ENCODE assay signal across 15 cellular contexts in the genomic region with DNA sequence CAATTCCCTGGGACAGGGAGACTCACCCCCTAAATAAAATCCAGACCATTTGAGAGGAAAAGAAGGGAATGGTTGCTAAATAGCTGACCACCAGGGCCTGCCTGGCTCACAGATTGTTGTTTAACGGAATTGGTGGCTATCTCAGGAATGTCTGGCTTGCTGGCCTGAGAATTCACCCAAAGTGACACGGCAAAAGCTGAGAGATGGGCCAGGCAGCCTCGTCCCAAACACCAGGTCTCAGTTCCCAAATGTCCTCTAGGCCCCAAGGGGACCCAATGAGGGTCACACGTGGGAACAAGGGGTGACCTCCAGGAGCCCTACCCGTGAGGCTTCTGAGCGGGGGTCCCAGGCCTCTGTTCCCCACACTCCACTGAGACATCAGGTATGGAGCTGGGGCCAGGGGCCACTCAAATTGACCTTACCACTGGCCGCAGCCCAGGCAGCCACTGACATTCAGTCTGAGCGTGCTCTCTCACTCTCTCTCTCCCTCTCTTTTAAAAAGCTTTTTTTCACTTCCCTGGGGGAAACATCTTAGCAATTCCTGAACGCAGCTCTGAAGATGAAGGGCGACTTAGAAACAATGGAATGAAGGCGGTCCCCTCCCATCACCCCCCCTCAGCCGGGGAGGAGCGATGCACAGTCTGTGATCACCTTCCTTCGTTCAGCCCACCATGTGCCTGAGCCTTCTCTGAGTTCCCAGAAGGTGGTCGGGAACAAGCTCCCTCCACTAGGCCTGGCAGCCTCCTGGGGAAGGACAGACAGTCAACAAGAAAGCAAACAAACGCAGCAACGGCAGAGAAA.
DNase-seq lines count a peak whose midpoint lies in the region; ATAC-seq, FAIRE-seq and TF ChIP-seq lines count a peak whose summit lies in the region.
"Had no signal": no experiment of that assay in that cellular context is flagged by ENCODE, and none has a peak within 500 bp of the region (broad histone marks: within the 10 kb centered on the region; RNA-seq: fewer than 3 reads in every experiment).

No MANE protein-coding gene starts in this region.

- H3K27me3 ChIP-seq in GM23338 (ENCODE audit: insufficient read depth) (no peaks in the 10 kb centered on the region), skeletal muscle tissue (ENCODE audit: control insufficient read depth in 3 of 3, insufficient read depth in 3 of 3, low read length in 3 of 3) (no peaks in the 10 kb centered on the region), MG63 (no peaks in the 10 kb centered on the region)

- TF ChIP-seq CTCF in GM23338 (conservative IDR thresholded peaks at IDR 0.05; ENCODE audit: low read depth in 2 of 2) (no peak), cardiac fibroblast (IDR thresholded peaks at IDR 0.05; ENCODE audit: low read depth, low read length) (no peak), kidney (IDR thresholded peaks at IDR 0.05; ENCODE audit: borderline replicate concordance, extremely low read depth, insufficient read depth) (no peak)

- H3K4me3 Mint-ChIP-seq in GM23338 = no peak overlapping the region
- H3K4me3 Mint-ChIP-seq: activated naive CD8-positive, alpha-beta T cell treated with anti-CD3 and anti-CD28 coated beads, Interleukin-2, amount 50 U/mL, for 24 hours; natural killer cell; T-cell had no signal

- H3K9ac ChIP-seq in kidney (ENCODE audit: low read length in 2 of 2) (no peak overlapping the region), skeletal muscle tissue (ENCODE audit: low read depth in 1 of 3, low read length in 3 of 3) (peak overlapping the region in 1 of 3 donors; percentile 50)

- no peaks in the 10 kb centered on the region for H3K36me3 ChIP-seq in GM23338 (ENCODE audit: insufficient read depth)
- no peaks in the 10 kb centered on the region for H3K36me3 ChIP-seq in kidney (ENCODE audit: control insufficient read depth in 1 of 2, insufficient read depth in 2 of 2, low read length in 2 of 2)
- no peaks in the 10 kb centered on the region for H3K36me3 ChIP-seq in skeletal muscle tissue (ENCODE audit: control insufficient read depth in 3 of 3, insufficient read depth in 3 of 3, low read length in 3 of 3)
- H3K36me3 ChIP-seq in MG63 = no peaks in the 10 kb centered on the region

- no peaks in the 10 kb centered on the region for H3K9me2 ChIP-seq in GM23338 (ENCODE audit: insufficient read depth)

- H3K27ac ChIP-seq in GM23338 (ENCODE audit: low read depth) = no peak overlapping the region
- H3K27ac ChIP-seq in kidney (ENCODE audit: low read depth in 2 of 2, low read length in 2 of 2) = peak overlapping the region; percentile 23 to 71
- H3K27ac ChIP-seq in skeletal muscle tissue (ENCODE audit: low read depth, low read length) = peak overlapping the region; percentile 7

- H3K9me3 ChIP-seq in kidney (ENCODE audit: control insufficient read depth in 1 of 2, low read length in 2 of 2) = no peaks in the 10 kb centered on the region
- peaks cover 0 to 2% (median 2%) of the 10 kb centered on the region in 3 donors for H3K9me3 ChIP-seq in skeletal muscle tissue (ENCODE audit: control insufficient read depth in 3 of 3, low read length in 3 of 3)
- H3K9me3 ChIP-seq in MG63 = no peaks in the 10 kb centered on the region

- H3K4me3 ChIP-seq in GM23338 = no peak overlapping the region
- no peak overlapping the region for H3K4me3 ChIP-seq in cardiac fibroblast (replicated peaks in 1 of 2; ENCODE audit: low read depth in 2 of 2, low read length in 2 of 2)
- H3K4me3 ChIP-seq in kidney (ENCODE audit: low read length in 2 of 2) = no peak overlapping the region
- no peak overlapping the region for H3K4me3 ChIP-seq in skeletal muscle tissue (ENCODE audit: low read length in 3 of 3)
- H3K4me3 ChIP-seq in MG63 = no peak overlapping the region

- H3K79me2 ChIP-seq in GM23338 (replicated peaks; ENCODE audit: insufficient read depth) = no peaks in the 10 kb centered on the region

- 0 out of 2 replicates have a peak, but pooled peaks cover 4% of the 10 kb centered on the region for H3F3A ChIP-seq in GM23338 (replicated peaks; ENCODE audit: low read depth)

- peaks cover 14% of the 10 kb centered on the region for H3K4me1 Mint-ChIP-seq in GM23338

- no peaks in the 10 kb centered on the region for H3K36me3 Mint-ChIP-seq in GM23338 (ENCODE audit: low read depth)
- H3K36me3 Mint-ChIP-seq: natural killer cell, T-cell had no signal

- H4K20me1 ChIP-seq in GM23338 (replicated peaks; ENCODE audit: insufficient read depth) = no peaks in the 10 kb centered on the region

- intact Hi-C loops in kidney (cut with DNase I) = no loop called here

- H3K4me1 ChIP-seq in GM23338 (ENCODE audit: insufficient read depth) = no peaks in the 10 kb centered on the region
- peaks cover 13% of the 10 kb centered on the region in 2 donors for H3K4me1 ChIP-seq in kidney (ENCODE audit: control insufficient read depth in 1 of 2, insufficient read depth in 1 of 2, low read depth in 1 of 2, low read length in 2 of 2)
- H3K4me1 ChIP-seq in skeletal muscle tissue (ENCODE audit: control insufficient read depth in 3 of 3, insufficient read depth in 3 of 3, low read length in 3 of 3) = peaks cover 7 to 17% (median 16%) of the 10 kb centered on the region in 3 donors

- H3K27me3 Mint-ChIP-seq in GM23338 (ENCODE audit: insufficient read depth, low read depth, poor library complexity) = peaks cover 13% of the 10 kb centered on the region
- H3K27me3 Mint-ChIP-seq: activated naive CD8-positive, alpha-beta T cell treated with anti-CD3 and anti-CD28 coated beads, Interleukin-2, amount 50 U/mL, for 24 hours; T-cell had no signal

- H3K4me2 ChIP-seq in GM23338 = no peak overlapping the region

- no peak for FAIRE-seq in kidney (lab: Jason Lieb, UNC)

- peak overlapping the region; percentile 63; the same call in 1 of the 2 replicates for H2AFZ ChIP-seq in GM23338

- ATAC-seq in GM23338 (no peak), HG03457 (IDR thresholded peaks at IDR 0.05; ENCODE audit: unreplicated experiment) (no peak)
- ATAC-seq: activated naive CD8-positive, alpha-beta T cell treated with anti-CD3 and anti-CD28 coated beads, Interleukin-2, amount 50 U/mL, for 24 hours; natural killer cell; PC-3; T-cell had no signal

- DNase-seq in GM23338 (ENCODE audit: low spot score) = no peak
- DNase-seq in cardiac fibroblast (ENCODE audit: low read depth in 2 of 2) = peak; percentile 47 to 58
- no peak for DNase-seq in kidney
- no peak for DNase-seq in HT-29 (ENCODE audit: low spot score)
- no peak for DNase-seq in SIG-M5 (lab: John Stamatoyannopoulos, UW)
- no peak for DNase-seq in MG63
- DNase-seq: activated CD4-positive, alpha-beta T cell treated with anti-CD3 and anti-CD28 coated beads for 4 hours; activated naive CD8-positive, alpha-beta T cell treated with anti-CD3 and anti-CD28 coated beads, Interleukin-2, amount 50 U/mL, for 24 hours; activated T-cell treated with anti-CD3 and anti-CD28 coated beads, Interleukin-2, amount 50 U/mL, for 1 hour; natural killer cell; NCI-H1092; PC-3; T-cell had no signal

- H3K27ac Mint-ChIP-seq in GM23338 = 0 out of 2 replicates have a peak overlapping the region, but pooled peaks have one; percentile 40
- H3K27ac Mint-ChIP-seq: activated naive CD8-positive, alpha-beta T cell treated with anti-CD3 and anti-CD28 coated beads, Interleukin-2, amount 50 U/mL, for 24 hours; natural killer cell; T-cell had no signal

- H3K9me3 Mint-ChIP-seq in GM23338 = no peaks in the 10 kb centered on the region
- H3K9me3 Mint-ChIP-seq: activated naive CD8-positive, alpha-beta T cell treated with anti-CD3 and anti-CD28 coated beads, Interleukin-2, amount 50 U/mL, for 24 hours; natural killer cell; T-cell had no signal

TF ChIP-seq in GM23338, 12 proteins besides CTCF, POLR2A, EP300 and RAD21 (continues in another document):
- TF ChIP-seq EZH2 (IDR thresholded peaks at IDR 0.05; ENCODE audit: low read depth, unreplicated experiment) = no peak
- no peak for TF ChIP-seq NANOG (IDR thresholded peaks at IDR 0.05; ENCODE audit: borderline replicate concordance)
- TF ChIP-seq STAT1 (IDR thresholded peaks at IDR 0.05; ENCODE audit: unreplicated experiment) = no peak
- no peak for TF ChIP-seq CREB1 (CRISPR knock-in tag; IDR thresholded peaks at IDR 0.05; ENCODE audit: low read depth)
- no peak for TF ChIP-seq ZNF114 (CRISPR knock-in tag; IDR thresholded peaks at IDR 0.05)
- TF ChIP-seq EZH2phosphoT487 (IDR thresholded peaks at IDR 0.05; ENCODE audit: unreplicated experiment) = no peak
- TF ChIP-seq JUNB (IDR thresholded peaks at IDR 0.05; ENCODE audit: unreplicated experiment) = no peak
- TF ChIP-seq ZNF331 (CRISPR knock-in tag; IDR thresholded peaks at IDR 0.05; ENCODE audit: low read depth) = no peak
- no peak for TF ChIP-seq POLR2AphosphoS5 (IDR thresholded peaks at IDR 0.05; ENCODE audit: low read depth)
- TF ChIP-seq, protein P1, sequence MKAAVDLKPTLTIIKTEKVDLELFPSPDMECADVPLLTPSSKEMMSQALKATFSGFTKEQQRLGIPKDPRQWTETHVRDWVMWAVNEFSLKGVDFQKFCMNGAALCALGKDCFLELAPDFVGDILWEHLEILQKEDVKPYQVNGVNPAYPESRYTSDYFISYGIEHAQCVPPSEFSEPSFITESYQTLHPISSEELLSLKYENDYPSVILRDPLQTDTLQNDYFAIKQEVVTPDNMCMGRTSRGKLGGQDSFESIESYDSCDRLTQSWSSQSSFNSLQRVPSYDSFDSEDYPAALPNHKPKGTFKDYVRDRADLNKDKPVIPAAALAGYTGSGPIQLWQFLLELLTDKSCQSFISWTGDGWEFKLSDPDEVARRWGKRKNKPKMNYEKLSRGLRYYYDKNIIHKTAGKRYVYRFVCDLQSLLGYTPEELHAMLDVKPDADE (IDR thresholded peaks at IDR 0.05) = no peak

Comparison
In these comparisons a context has a peak if more than half of its experiments do, and no peak if none do; other contexts are left out.
1. DNase-seq: peak in cardiac fibroblast (2 of 2); none in GM23338 (single experiment), kidney (single experiment), HT-29 (single experiment), SIG-M5 (single experiment) and MG63 (single experiment).